In genomic region chr6:150891886-150892485, GRCh38 we compare ENCODE assay signal across 1 cellular context.
TF ChIP-seq lines count a peak whose summit lies in the region.

No MANE protein-coding gene starts in this region.

TF ChIP-seq in HepG2, 621 proteins besides CTCF, POLR2A, EP300 and RAD21 (continued from another document and continues in another):
- TF ChIP-seq, protein P1, sequence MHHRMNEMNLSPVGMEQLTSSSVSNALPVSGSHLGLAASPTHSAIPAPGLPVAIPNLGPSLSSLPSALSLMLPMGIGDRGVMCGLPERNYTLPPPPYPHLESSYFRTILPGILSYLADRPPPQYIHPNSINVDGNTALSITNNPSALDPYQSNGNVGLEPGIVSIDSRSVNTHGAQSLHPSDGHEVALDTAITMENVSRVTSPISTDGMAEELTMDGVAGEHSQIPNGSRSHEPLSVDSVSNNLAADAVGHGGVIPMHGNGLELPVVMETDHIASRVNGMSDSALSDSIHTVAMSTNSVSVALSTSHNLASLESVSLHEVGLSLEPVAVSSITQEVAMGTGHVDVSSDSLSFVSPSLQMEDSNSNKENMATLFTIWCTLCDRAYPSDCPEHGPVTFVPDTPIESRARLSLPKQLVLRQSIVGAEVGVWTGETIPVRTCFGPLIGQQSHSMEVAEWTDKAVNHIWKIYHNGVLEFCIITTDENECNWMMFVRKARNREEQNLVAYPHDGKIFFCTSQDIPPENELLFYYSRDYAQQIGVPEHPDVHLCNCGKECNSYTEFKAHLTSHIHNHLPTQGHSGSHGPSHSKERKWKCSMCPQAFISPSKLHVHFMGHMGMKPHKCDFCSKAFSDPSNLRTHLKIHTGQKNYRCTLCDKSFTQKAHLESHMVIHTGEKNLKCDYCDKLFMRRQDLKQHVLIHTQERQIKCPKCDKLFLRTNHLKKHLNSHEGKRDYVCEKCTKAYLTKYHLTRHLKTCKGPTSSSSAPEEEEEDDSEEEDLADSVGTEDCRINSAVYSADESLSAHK (CRISPR knock-in tag; IDR thresholded peaks at IDR 0.05; ENCODE audit: borderline replicate concordance) = no peak
- TF ChIP-seq U2AF1 (optimal IDR thresholded peaks at IDR 0.05; ENCODE audit: low read depth, low read length) (no peak), REST (IDR thresholded peaks at IDR 0.05; ENCODE audit: borderline replicate concordance in 1 of 2, low read depth in 1 of 2, low read length in 2 of 2) (no peak), FOXA3 (CRISPR knock-in tag; IDR thresholded peaks at IDR 0.05) (0 out of 2 replicates have a peak, but pooled peaks have one; percentile 16), JUN (CRISPR knock-in tag; IDR thresholded peaks at IDR 0.05) (no peak), ZBTB44 (CRISPR knock-in tag; IDR thresholded peaks at IDR 0.05) (no peak), ZNF724P (CRISPR knock-in tag; IDR thresholded peaks at IDR 0.05; ENCODE audit: borderline replicate concordance) (no peak), NAIF1 (CRISPR knock-in tag; IDR thresholded peaks at IDR 0.05; ENCODE audit: borderline replicate concordance) (no peak), KLF16 (CRISPR knock-in tag; IDR thresholded peaks at IDR 0.05) (peak in 1 of 2 experiments; percentile 51; a peak in 1 of 4 replicates), MTF1 (CRISPR knock-in tag; IDR thresholded peaks at IDR 0.05) (no peak), ZNF563 (CRISPR knock-in tag; IDR thresholded peaks at IDR 0.05) (no peak), ZNF788 (CRISPR knock-in tag; IDR thresholded peaks at IDR 0.05; ENCODE audit: borderline replicate concordance) (no peak), KLF13 (CRISPR knock-in tag; IDR thresholded peaks at IDR 0.05) (no peak), HMG20A (CRISPR knock-in tag; IDR thresholded peaks at IDR 0.05; ENCODE audit: borderline replicate concordance) (no peak), ZNF124 (CRISPR knock-in tag; IDR thresholded peaks at IDR 0.05) (0 out of 2 replicates have a peak, but pooled peaks have one; percentile 20), MATR3 (CRISPR knock-in tag; IDR thresholded peaks at IDR 0.05) (no peak), ZNF547 (CRISPR knock-in tag; IDR thresholded peaks at IDR 0.05) (no peak), SMC3 (IDR thresholded peaks at IDR 0.05; ENCODE audit: low read length) (peak; percentile 92), CHD4 (IDR thresholded peaks at IDR 0.05; ENCODE audit: borderline replicate concordance, low read length) (no peak), SOX13 (IDR thresholded peaks at IDR 0.05) (no peak), SOX13 (CRISPR knock-in tag; conservative IDR thresholded peaks at IDR 0.05 in 1 of 2, IDR thresholded peaks at IDR 0.05 in 1 of 2) (no peak), RERE (CRISPR knock-in tag; IDR thresholded peaks at IDR 0.05; ENCODE audit: low read depth) (no peak), SIX4 (CRISPR knock-in tag; IDR thresholded peaks at IDR 0.05) (0 out of 2 replicates have a peak, but pooled peaks have one; percentile 19), KAT8 (CRISPR knock-in tag; IDR thresholded peaks at IDR 0.05) (peak; percentile 54), ZNF446 (CRISPR knock-in tag; IDR thresholded peaks at IDR 0.05) (no peak), REL (CRISPR knock-in tag; conservative IDR thresholded peaks at IDR 0.05) (no peak), ZSCAN31 (CRISPR knock-in tag; IDR thresholded peaks at IDR 0.05; ENCODE audit: low read depth) (no peak), AGO1 (IDR thresholded peaks at IDR 0.05; ENCODE audit: low read depth, low read length, poor library complexity, severe bottlenecking) (no peak), ZNF160 (CRISPR knock-in tag; IDR thresholded peaks at IDR 0.05) (no peak), ARID2 (CRISPR knock-in tag; IDR thresholded peaks at IDR 0.05; ENCODE audit: borderline replicate concordance) (no peak), FOSL2 (CRISPR knock-in tag; IDR thresholded peaks at IDR 0.05) (0 out of 2 replicates have a peak, but pooled peaks have one; percentile 16), ARNTL (CRISPR knock-in tag; IDR thresholded peaks at IDR 0.05) (no peak), BRD4 (CRISPR knock-in tag; IDR thresholded peaks at IDR 0.05) (no peak), STAT5B (CRISPR knock-in tag; IDR thresholded peaks at IDR 0.05) (no peak), SRF (IDR thresholded peaks at IDR 0.05; ENCODE audit: low read depth, low read length) (no peak), DRAP1 (CRISPR knock-in tag; IDR thresholded peaks at IDR 0.05) (peak; percentile 43; the same call in 1 of the 2 replicates), MXD4 (CRISPR knock-in tag; IDR thresholded peaks at IDR 0.05) (peak; percentile 59; the same call in 1 of the 2 replicates), ZNF256 (CRISPR knock-in tag; conservative IDR thresholded peaks at IDR 0.05) (no peak), MXD1 (CRISPR knock-in tag; IDR thresholded peaks at IDR 0.05) (no peak), STAG1 (CRISPR knock-in tag; IDR thresholded peaks at IDR 0.05) (peak; percentile 97), HNRNPLL (IDR thresholded peaks at IDR 0.05; ENCODE audit: low read depth, low read length, poor library complexity, severe bottlenecking) (no peak), MTF2 (CRISPR knock-in tag; IDR thresholded peaks at IDR 0.05; ENCODE audit: borderline replicate concordance) (no peak), RXRB (CRISPR knock-in tag; IDR thresholded peaks at IDR 0.05; ENCODE audit: borderline replicate concordance) (0 out of 2 replicates have a peak, but pooled peaks have one; percentile 34), ZBTB7A (CRISPR knock-in tag; IDR thresholded peaks at IDR 0.05) (no peak), MTA3 (CRISPR knock-in tag; IDR thresholded peaks at IDR 0.05) (no peak), SOX5 (CRISPR knock-in tag; IDR thresholded peaks at IDR 0.05; ENCODE audit: borderline replicate concordance) (peak; percentile 43; the same call in 1 of the 2 replicates), ZNF510 (CRISPR knock-in tag; IDR thresholded peaks at IDR 0.05; ENCODE audit: low read depth) (0 out of 2 replicates have a peak, but pooled peaks have one; percentile 48), KLF15 (CRISPR knock-in tag; IDR thresholded peaks at IDR 0.05; ENCODE audit: borderline replicate concordance) (no peak), TSC22D2 (CRISPR knock-in tag; IDR thresholded peaks at IDR 0.05; ENCODE audit: borderline replicate concordance) (no peak)
- TF ChIP-seq, protein P2, sequence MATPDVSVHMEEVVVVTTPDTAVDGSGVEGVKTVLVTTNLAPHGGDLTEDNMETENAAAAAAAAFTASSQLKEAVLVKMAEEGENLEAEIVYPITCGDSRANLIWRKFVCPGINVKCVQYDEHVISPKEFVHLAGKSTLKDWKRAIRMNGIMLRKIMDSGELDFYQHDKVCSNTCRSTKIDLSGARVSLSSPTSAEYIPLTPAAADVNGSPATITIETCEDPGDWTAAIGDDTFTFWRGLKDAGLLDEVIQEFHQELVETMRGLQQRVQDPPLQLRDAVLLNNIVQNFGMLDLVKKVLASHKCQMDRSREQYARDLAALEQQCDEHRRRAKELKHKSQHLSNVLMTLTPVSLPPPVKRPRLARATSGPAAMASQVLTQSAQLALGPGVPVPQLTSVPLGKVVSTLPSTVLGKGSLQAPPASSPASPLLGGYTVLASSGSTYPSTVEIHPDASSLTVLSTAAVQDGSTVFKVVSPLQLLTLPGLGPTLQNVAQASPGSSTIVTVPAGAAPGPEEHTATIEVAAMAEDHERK (CRISPR knock-in tag; IDR thresholded peaks at IDR 0.05; ENCODE audit: low read depth) = no peak
- TF ChIP-seq, protein P3, sequence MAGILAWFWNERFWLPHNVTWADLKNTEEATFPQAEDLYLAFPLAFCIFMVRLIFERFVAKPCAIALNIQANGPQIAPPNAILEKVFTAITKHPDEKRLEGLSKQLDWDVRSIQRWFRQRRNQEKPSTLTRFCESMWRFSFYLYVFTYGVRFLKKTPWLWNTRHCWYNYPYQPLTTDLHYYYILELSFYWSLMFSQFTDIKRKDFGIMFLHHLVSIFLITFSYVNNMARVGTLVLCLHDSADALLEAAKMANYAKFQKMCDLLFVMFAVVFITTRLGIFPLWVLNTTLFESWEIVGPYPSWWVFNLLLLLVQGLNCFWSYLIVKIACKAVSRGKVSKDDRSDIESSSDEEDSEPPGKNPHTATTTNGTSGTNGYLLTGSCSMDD (CRISPR knock-in tag; IDR thresholded peaks at IDR 0.05) = no peak
- TF ChIP-seq, protein P4, sequence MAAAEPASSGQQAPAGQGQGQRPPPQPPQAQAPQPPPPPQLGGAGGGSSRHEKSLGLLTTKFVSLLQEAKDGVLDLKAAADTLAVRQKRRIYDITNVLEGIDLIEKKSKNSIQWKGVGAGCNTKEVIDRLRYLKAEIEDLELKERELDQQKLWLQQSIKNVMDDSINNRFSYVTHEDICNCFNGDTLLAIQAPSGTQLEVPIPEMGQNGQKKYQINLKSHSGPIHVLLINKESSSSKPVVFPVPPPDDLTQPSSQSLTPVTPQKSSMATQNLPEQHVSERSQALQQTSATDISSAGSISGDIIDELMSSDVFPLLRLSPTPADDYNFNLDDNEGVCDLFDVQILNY (CRISPR knock-in tag; conservative IDR thresholded peaks at IDR 0.05) = no peak
